ENCODE assay signal across 28 cellular contexts in genomic region chr17:81737947-81738800, GRCh38.
"Had no signal": no experiment of that assay in that cellular context is flagged by ENCODE, and none has a peak within 500 bp of the region (broad histone marks: within the 10 kb centered on the region; RNA-seq: fewer than 3 reads in every experiment).

No MANE protein-coding gene starts in this region.

- H3K9me3 Mint-ChIP-seq: activated CD4-positive, alpha-beta memory T cell treated with anti-CD3 and anti-CD28 coated beads for 36 hours; activated CD4-positive, alpha-beta T cell treated with anti-CD3 and anti-CD28 coated beads, Interleukin-2, amount 10 ng/mL, durations not matched to agents 24 days and 14 days; activated naive CD4-positive, alpha-beta T cell treated with anti-CD3 and anti-CD28 coated beads for 36 hours; activated naive CD4-positive, alpha-beta T cell treated with anti-CD3 and anti-CD28 coated beads, Interleukin-2, amount 50 U/mL, for 24 hours; activated naive CD8-positive, alpha-beta T cell treated with anti-CD3 and anti-CD28 coated beads, Interleukin-2, amount 10 ng/mL, durations not matched to agents 7 days and 5 days; activated T-helper 1 cell treated with anti-CD3 and anti-CD28 coated beads, Interleukin-12 subunit alpha, Interleukin-12 subunit beta, Interleukin-2, Interleukin-4 antibody, amounts not matched to agents 30 ng/mL and 10 ng/mL and 1 ng/mL, durations not matched to agents 14 hours and 24 hours and 36 hours; activated T-helper 2 cell treated with anti-CD3 and anti-CD28 coated beads, Interferon-gamma antibody, Interleukin-2, Interleukin-4, amounts not matched to agents 10 μg/mL and 5 μg/mL and 100 μg/mL, durations not matched to agents 14 hours and 24 hours and 36 hours; central memory CD8-positive, alpha-beta T cell; dendritic cell treated with granulocyte-macrophage colony-stimulating factor and Interleukin-4, amounts not matched to agents 40 ng/mL and 50 ng/mL, for 4 days; endodermal cell had no signal

- H3K9me3 ChIP-seq: ascending aorta, breast epithelium had no signal

- H3K4me1 ChIP-seq: ascending aorta, breast epithelium had no signal

- H3K27ac Mint-ChIP-seq: activated CD4-positive, alpha-beta memory T cell treated with anti-CD3 and anti-CD28 coated beads for 36 hours; activated CD4-positive, alpha-beta T cell treated with anti-CD3 and anti-CD28 coated beads for 36 hours; activated CD4-positive, alpha-beta T cell treated with anti-CD3 and anti-CD28 coated beads, Interleukin-2, amount 10 ng/mL, durations not matched to agents 24 days and 14 days; activated CD8-positive, alpha-beta memory T cell treated with anti-CD3 and anti-CD28 coated beads, Interleukin-2, amount 10 ng/mL, durations not matched to agents 7 days and 5 days; activated CD8-positive, alpha-beta T cell treated with anti-CD3 and anti-CD28 coated beads, Interleukin-2, amount 10 ng/mL, durations not matched to agents 7 days and 5 days; activated naive CD4-positive, alpha-beta T cell treated with anti-CD3 and anti-CD28 coated beads for 36 hours; activated naive CD4-positive, alpha-beta T cell treated with anti-CD3 and anti-CD28 coated beads, Interleukin-2, amount 50 U/mL, for 24 hours; activated naive CD8-positive, alpha-beta T cell treated with anti-CD3 and anti-CD28 coated beads, Interleukin-2, amount 10 ng/mL, durations not matched to agents 7 days and 5 days; activated T-helper 1 cell treated with anti-CD3 and anti-CD28 coated beads, Interleukin-12 subunit alpha, Interleukin-12 subunit beta, Interleukin-2, Interleukin-4 antibody, amounts not matched to agents 30 ng/mL and 10 ng/mL and 1 ng/mL, durations not matched to agents 14 hours and 24 hours and 36 hours; activated T-helper 2 cell treated with anti-CD3 and anti-CD28 coated beads, Interferon-gamma antibody, Interleukin-2, Interleukin-4, amounts not matched to agents 10 μg/mL and 5 μg/mL and 100 μg/mL, durations not matched to agents 14 hours and 24 hours and 36 hours; brain; dendritic cell treated with granulocyte-macrophage colony-stimulating factor and Interleukin-4, amounts not matched to agents 40 ng/mL and 50 ng/mL, for 4 days; endodermal cell had no signal

- H3K36me3 Mint-ChIP-seq: activated CD4-positive, alpha-beta memory T cell treated with anti-CD3 and anti-CD28 coated beads for 36 hours; activated CD8-positive, alpha-beta memory T cell treated with anti-CD3 and anti-CD28 coated beads, Interleukin-2, amount 10 ng/mL, durations not matched to agents 7 days and 5 days; activated naive CD4-positive, alpha-beta T cell treated with anti-CD3 and anti-CD28 coated beads, Interleukin-2, amount 50 U/mL, for 24 hours; activated naive CD8-positive, alpha-beta T cell treated with anti-CD3 and anti-CD28 coated beads, Interleukin-2, amount 10 ng/mL, durations not matched to agents 7 days and 5 days; brain had no signal

- ATAC-seq: activated CD4-positive, alpha-beta T cell treated with anti-CD3 and anti-CD28 coated beads for 36 hours; activated CD8-positive, alpha-beta memory T cell treated with anti-CD3 and anti-CD28 coated beads, Interleukin-2, amount 10 ng/mL, durations not matched to agents 7 days and 5 days; activated CD8-positive, alpha-beta T cell treated with anti-CD3 and anti-CD28 coated beads, Interleukin-2, amount 10 ng/mL, durations not matched to agents 7 days and 5 days; esophagus mucosa had no signal

- H3K27ac ChIP-seq: ascending aorta, breast epithelium, coronary artery, dorsolateral prefrontal cortex had no signal

- H3K36me3 ChIP-seq: ascending aorta, breast epithelium had no signal

- H3K4me3 ChIP-seq: ascending aorta, breast epithelium, coronary artery, dorsolateral prefrontal cortex had no signal

- H3K4me3 Mint-ChIP-seq: activated CD4-positive, alpha-beta memory T cell treated with anti-CD3 and anti-CD28 coated beads for 36 hours; activated CD4-positive, alpha-beta T cell treated with anti-CD3 and anti-CD28 coated beads for 36 hours; activated CD4-positive, alpha-beta T cell treated with anti-CD3 and anti-CD28 coated beads, Interleukin-2, amount 10 ng/mL, durations not matched to agents 24 days and 14 days; activated CD8-positive, alpha-beta memory T cell treated with anti-CD3 and anti-CD28 coated beads, Interleukin-2, amount 10 ng/mL, durations not matched to agents 7 days and 5 days; activated CD8-positive, alpha-beta T cell treated with anti-CD3 and anti-CD28 coated beads, Interleukin-2, amount 10 ng/mL, durations not matched to agents 7 days and 5 days; activated naive CD4-positive, alpha-beta T cell treated with anti-CD3 and anti-CD28 coated beads for 36 hours; activated naive CD4-positive, alpha-beta T cell treated with anti-CD3 and anti-CD28 coated beads, Interleukin-2, amount 50 U/mL, for 24 hours; activated naive CD8-positive, alpha-beta T cell treated with anti-CD3 and anti-CD28 coated beads, Interleukin-2, amount 10 ng/mL, durations not matched to agents 7 days and 5 days; activated T-helper 1 cell treated with anti-CD3 and anti-CD28 coated beads, Interleukin-12 subunit alpha, Interleukin-12 subunit beta, Interleukin-2, Interleukin-4 antibody, amounts not matched to agents 30 ng/mL and 10 ng/mL and 1 ng/mL, durations not matched to agents 14 hours and 24 hours and 36 hours; brain; central memory CD8-positive, alpha-beta T cell; dendritic cell treated with granulocyte-macrophage colony-stimulating factor and Interleukin-4, amounts not matched to agents 40 ng/mL and 50 ng/mL, for 4 days; endodermal cell had no signal

- DNase-seq: activated CD4-positive, alpha-beta memory T cell treated with anti-CD3 and anti-CD28 coated beads for 36 hours; activated CD4-positive, alpha-beta T cell treated with anti-CD3 and anti-CD28 coated beads for 36 hours; activated CD4-positive, alpha-beta T cell treated with anti-CD3 and anti-CD28 coated beads, Interleukin-2, amount 10 ng/mL, durations not matched to agents 24 days and 14 days; activated CD4-positive, CD25-positive, alpha-beta regulatory T cell; activated CD4-positive, CD25-positive, alpha-beta regulatory T cell treated with anti-CD3 and anti-CD28 coated beads, Interleukin-2, amount 50 U/mL, for 72 hours; activated CD8-positive, alpha-beta memory T cell treated with anti-CD3 and anti-CD28 coated beads, Interleukin-2, amount 10 ng/mL, durations not matched to agents 7 days and 5 days; activated CD8-positive, alpha-beta memory T cell treated with anti-CD3 and anti-CD28 coated beads, Interleukin-2, amount 50 U/mL, for 4 hours; activated CD8-positive, alpha-beta T cell treated with anti-CD3 and anti-CD28 coated beads, Interleukin-2, amount 10 ng/mL, durations not matched to agents 7 days and 5 days; activated naive CD4-positive, alpha-beta T cell treated with anti-CD3 and anti-CD28 coated beads for 36 hours; activated naive CD8-positive, alpha-beta T cell treated with anti-CD3 and anti-CD28 coated beads, Interleukin-2, amount 10 ng/mL, durations not matched to agents 7 days and 5 days; activated T-cell treated with anti-CD3 and anti-CD28 coated beads, Interleukin-2, amount 50 U/mL, for 1 hour; activated T-cell treated with anti-CD3 and anti-CD28 coated beads, Interleukin-2, amount 50 U/mL, for 48 hours; dorsolateral prefrontal cortex; effector memory CD4-positive, alpha-beta T cell; foreskin fibroblast; glutamatergic neuron; T-helper 2 cell had no signal

- H3K27me3 ChIP-seq: ascending aorta had no signal
